ENCODE assay signal across 8 cellular contexts in genomic region chr19:11797491-11797890, GRCh38. TPM values are rescaled to one million over a fixed set of nuclear protein-coding genes. Genes with fewer than 3 reads are reported as not detected.
A peak's percentile ranks its signal among the peaks of the same experiment; 100 is the strongest.
DNase-seq lines count a peak whose midpoint lies in the region; ATAC-seq and TF ChIP-seq lines count a peak whose summit lies in the region.

No MANE protein-coding gene starts in this region.

- no peak overlapping the region for H3K4me2 ChIP-seq in KMS-11
- peak overlapping the region; percentile 70 for H3K4me2 ChIP-seq in fibroblast of lung (ENCODE audit: extremely low read depth, insufficient read depth, low read length)

- TF ChIP-seq CTCF in KMS-11 (conservative IDR thresholded peaks at IDR 0.05; ENCODE audit: low read depth, low read length) (peak; percentile 59), fibroblast of lung (conservative IDR thresholded peaks at IDR 0.05 in 1 of 2, IDR thresholded peaks at IDR 0.05 in 1 of 2; ENCODE audit: low read depth in 1 of 2, low read length in 2 of 2) (peak; percentile 83 to 85)

- H3K27ac Mint-ChIP-seq in naive thymus-derived CD4-positive, alpha-beta T cell, result peak overlapping the region in 7 of 9 donors; percentile 12 to 94 (median 84)
- no peak overlapping the region for H3K27ac Mint-ChIP-seq in stimulated activated effector memory CD8-positive, alpha-beta T cell treated with anti-CD3 and anti-CD28 coated beads, Interleukin-12 subunit alpha, Interleukin-12 subunit beta, amount 100 ng/mL, for 72 hours

- POLR2A ChIA-PET in naive thymus-derived CD4-positive, alpha-beta T cell (lab: Charles Lee), result interaction anchor here (0.7 to 2.0 kb wide), 10 partner anchors 14 to 191 kb away, joined by 3 to 12 read pairs (median 6); partner anchors contain the start of genes ZNF440, ZNF441, ZNF700 and ZNF763

- peaks cover 14 to 28% (median 20%) of the 10 kb centered on the region in 7 donors for H3K4me1 Mint-ChIP-seq in naive thymus-derived CD4-positive, alpha-beta T cell
- peaks cover 15% of the 10 kb centered on the region for H3K4me1 Mint-ChIP-seq in stimulated activated effector memory CD8-positive, alpha-beta T cell treated with anti-CD3 and anti-CD28 coated beads, Interleukin-12 subunit alpha, Interleukin-12 subunit beta, amount 100 ng/mL, for 72 hours

- no peak overlapping the region for H3K4me3 ChIP-seq in KMS-11 (IDR thresholded peaks at IDR 0.05; ENCODE audit: insufficient read depth, low read depth, low read length)
- peak overlapping the region in 1 of 4 experiments; percentile 83 for H3K4me3 ChIP-seq in fibroblast of lung (replicated peaks in 1 of 4; ENCODE audit: control extremely low read depth in 1 of 4, insufficient read depth in 1 of 4, low read depth in 3 of 4, low read length in 4 of 4)
- H3K4me3 ChIP-seq in naive thymus-derived CD4-positive, alpha-beta T cell (ENCODE audit: low read length), result peak overlapping the region; percentile 71

- H3K27me3 ChIP-seq in KMS-11 (ENCODE audit: insufficient read depth, low read depth) (no peaks in the 10 kb centered on the region), fibroblast of lung (ENCODE audit: control insufficient read depth, insufficient read depth, low read length) (no peaks in the 10 kb centered on the region)
- no peaks in the 10 kb centered on the region for H3K27me3 ChIP-seq in naive thymus-derived CD4-positive, alpha-beta T cell (ENCODE audit: control insufficient read depth in 2 of 2, insufficient read depth in 2 of 2, low read length in 2 of 2)

- intact Hi-C loops in naive thymus-derived CD4-positive, alpha-beta T cell (cut with micrococcal nuclease), result loop anchor here (1.0 to 10.0 kb wide), 8 partner anchors 59 to 867 kb away; partner anchors contain the start of genes ZNF823 (in 2 of the 2), MAN2B1 (in 1 of the 2) and WDR83 (in 1 of the 2)

- H2AFZ ChIP-seq in KMS-11 (ENCODE audit: low read depth), result no peak overlapping the region
- H2AFZ ChIP-seq in fibroblast of lung (ENCODE audit: low read length), result no peak overlapping the region

- H3K36me3 Mint-ChIP-seq in naive thymus-derived CD4-positive, alpha-beta T cell, result peaks cover 0 to 9% (median 3%) of the 10 kb centered on the region in 5 donors
- H3K36me3 Mint-ChIP-seq in stimulated activated effector memory CD8-positive, alpha-beta T cell treated with anti-CD3 and anti-CD28 coated beads, Interleukin-12 subunit alpha, Interleukin-12 subunit beta, amount 100 ng/mL, for 72 hours, result no peaks in the 10 kb centered on the region

- CTCF ChIA-PET in naive thymus-derived CD4-positive, alpha-beta T cell (lab: Charles Lee), result interaction anchor here (0.6 to 6.1 kb wide), 26 partner anchors 16 to 1394 kb away, joined by 3 to 54 read pairs (median 4); partner anchors contain the start of genes ZNF20, ZNF440, ZNF490 and ZNF700

- H4K20me1 ChIP-seq in KMS-11 (ENCODE audit: insufficient read depth), result no peaks in the 10 kb centered on the region
- no peaks in the 10 kb centered on the region for H4K20me1 ChIP-seq in fibroblast of lung (ENCODE audit: control insufficient read depth, extremely low read depth, insufficient read depth, low read length)

- no peaks in the 10 kb centered on the region for H3K27me3 Mint-ChIP-seq in naive thymus-derived CD4-positive, alpha-beta T cell

- DNase-seq in activated gamma-delta T cell treated with Interleukin-2 at 50 U/mL for 16 hours (peak; percentile 77), activated gamma-delta T cell (lab: John Stamatoyannopoulos, UW) (no peak), activated T-helper 1 cell treated with Interleukin-2 at 50 U/mL for 16 hours (ENCODE audit: low read depth) (peak; percentile 51), fibroblast of lung (ENCODE audit: low read depth in 2 of 2) (peak; percentile 69 to 90)
- DNase-seq in naive thymus-derived CD4-positive, alpha-beta T cell, result peak; percentile 46 to 85 (median 81)
- peak; percentile 53 to 85 for DNase-seq in stimulated activated effector memory CD8-positive, alpha-beta T cell treated with anti-CD3 and anti-CD28 coated beads, Interleukin-12 subunit alpha, Interleukin-12 subunit beta, amount 100 ng/mL, for 72 hours (ENCODE audit: low spot score in 2 of 2)

- H3K9me3 Mint-ChIP-seq in naive thymus-derived CD4-positive, alpha-beta T cell, result peaks cover 0 to 17% (median 7%) of the 10 kb centered on the region in 11 donors
- H3K9me3 Mint-ChIP-seq in stimulated activated effector memory CD8-positive, alpha-beta T cell treated with anti-CD3 and anti-CD28 coated beads, Interleukin-12 subunit alpha, Interleukin-12 subunit beta, amount 100 ng/mL, for 72 hours, result peaks cover 7% of the 10 kb centered on the region

- H3K36me3 ChIP-seq in KMS-11 (ENCODE audit: insufficient read depth), result no peaks in the 10 kb centered on the region
- no peaks in the 10 kb centered on the region for H3K36me3 ChIP-seq in fibroblast of lung (ENCODE audit: control insufficient read depth, insufficient read depth, low read length)
- no peaks in the 10 kb centered on the region for H3K36me3 ChIP-seq in naive thymus-derived CD4-positive, alpha-beta T cell (ENCODE audit: control insufficient read depth in 2 of 3, insufficient read depth in 3 of 3, low read length in 3 of 3)

- H3K27ac ChIP-seq in KMS-11 (no peak overlapping the region), fibroblast of lung (ENCODE audit: insufficient read depth, low read length) (no peak overlapping the region)
- H3K27ac ChIP-seq in naive thymus-derived CD4-positive, alpha-beta T cell (ENCODE audit: low read depth, low read length), result no peak overlapping the region

- H3K4me1 ChIP-seq in KMS-11 (ENCODE audit: low read depth, poor library complexity, severe bottlenecking) (no peaks in the 10 kb centered on the region), fibroblast of lung (ENCODE audit: control insufficient read depth, extremely low read depth, insufficient read depth, low read length) (peaks cover 4% of the 10 kb centered on the region)
- H3K4me1 ChIP-seq in naive thymus-derived CD4-positive, alpha-beta T cell (ENCODE audit: control insufficient read depth in 2 of 2, insufficient read depth in 2 of 2, low read length in 2 of 2), result peaks cover 8 to 12% of the 10 kb centered on the region in 2 donors

- ATAC-seq in naive thymus-derived CD4-positive, alpha-beta T cell, result peak; percentile 83
- peak; percentile 76 for ATAC-seq in stimulated activated effector memory CD8-positive, alpha-beta T cell treated with anti-CD3 and anti-CD28 coated beads, Interleukin-12 subunit alpha, Interleukin-12 subunit beta, amount 100 ng/mL, for 72 hours

- H3K9ac ChIP-seq in KMS-11 (no peak overlapping the region), fibroblast of lung (ENCODE audit: insufficient read depth, low read length) (no peak overlapping the region)

- H3K4me3 Mint-ChIP-seq in naive thymus-derived CD4-positive, alpha-beta T cell, result peak overlapping the region; percentile 82 to 95 (median 92)
- peak overlapping the region; percentile 74 for H3K4me3 Mint-ChIP-seq in stimulated activated effector memory CD8-positive, alpha-beta T cell treated with anti-CD3 and anti-CD28 coated beads, Interleukin-12 subunit alpha, Interleukin-12 subunit beta, amount 100 ng/mL, for 72 hours

- H3K79me2 ChIP-seq in KMS-11 (ENCODE audit: insufficient read depth, low read depth) (no peaks in the 10 kb centered on the region), fibroblast of lung (ENCODE audit: control insufficient read depth, insufficient read depth, low read length) (no peaks in the 10 kb centered on the region)

- H3K9me3 ChIP-seq in fibroblast of lung (ENCODE audit: control insufficient read depth, insufficient read depth, low read depth, low read length), result no peaks in the 10 kb centered on the region
- H3K9me3 ChIP-seq in naive thymus-derived CD4-positive, alpha-beta T cell (ENCODE audit: control insufficient read depth in 2 of 3, low read length in 3 of 3), result no peaks in the 10 kb centered on the region

RNA-seq across cellular contexts. Expression of gene ZNF491, which starts 0.8 kb away (rescaled TPM):
- polyA plus RNA-seq in PFSK-1 (2012; ENCODE audit: insufficient read length, low read depth), result 0.21 TPM
- 3.3 and 5.8 TPM in 2 replicates for total RNA-seq in fibroblast of lung
- 1.2 and 1.7 TPM in 2 replicates for polyA plus RNA-seq in fibroblast of lung
- polyA plus RNA-seq in fibroblast of lung (2012), result 1.0 and 1.4 TPM in 2 replicates
- 0.19 TPM in 1 of 2 replicates, not detected in the other for polyA minus RNA-seq in fibroblast of lung (ENCODE audit: low replicate concordance)
- total RNA-seq in naive thymus-derived CD4-positive, alpha-beta T cell, result 1 to 10 TPM in 4 of 5 experiments, under 1 TPM in 1; 0.92 to 6.1 (median 1.9) TPM
- polyA plus RNA-seq in naive thymus-derived CD4-positive, alpha-beta T cell, result under 1 TPM; 0.44 to 0.52 TPM

RNA-seq across cellular contexts. Expression of gene ZNF440, which starts 16.6 kb away (rescaled TPM):
- polyA plus RNA-seq in PFSK-1 (2012; ENCODE audit: insufficient read length, low read depth), result 1.2 TPM
- 6.9 and 11.1 TPM in 2 replicates for total RNA-seq in fibroblast of lung
- polyA plus RNA-seq in fibroblast of lung, result 3.7 and 4.6 TPM in 2 replicates
- 3.6 and 4.1 TPM in 2 replicates for polyA plus RNA-seq in fibroblast of lung (2012)
- polyA minus RNA-seq in fibroblast of lung (ENCODE audit: low replicate concordance), result 0.27 and 3.0 TPM in 2 replicates
- total RNA-seq in naive thymus-derived CD4-positive, alpha-beta T cell, result 10 to 100 TPM; 10.4 to 19.5 (median 16.0) TPM
- polyA plus RNA-seq in naive thymus-derived CD4-positive, alpha-beta T cell, result 1 to 10 TPM; 2.1 to 5.5 TPM

RNA-seq across cellular contexts. Expression of gene ZNF441, which starts 30.7 kb away (rescaled TPM):
- 0.50 TPM for polyA plus RNA-seq in PFSK-1 (2012; ENCODE audit: insufficient read length, low read depth)
- 11.8 and 21.1 TPM in 2 replicates for total RNA-seq in fibroblast of lung
- 3.2 and 5.4 TPM in 2 replicates for polyA plus RNA-seq in fibroblast of lung
- 2.1 and 3.5 TPM in 2 replicates for polyA plus RNA-seq in fibroblast of lung (2012)
- polyA minus RNA-seq in fibroblast of lung (ENCODE audit: low replicate concordance), result 0.93 and 1.5 TPM in 2 replicates
- total RNA-seq in naive thymus-derived CD4-positive, alpha-beta T cell, result 10 to 100 TPM in 2 of 5 experiments, 1 to 10 TPM in 3; 3.9 to 23.8 (median 7.1) TPM
- polyA plus RNA-seq in naive thymus-derived CD4-positive, alpha-beta T cell, result 1 to 10 TPM; 6.6 to 6.8 TPM

RNA-seq across cellular contexts. Expression of gene ZNF439, which starts 51.0 kb away (rescaled TPM):
- not detected for polyA plus RNA-seq in PFSK-1 (2012; ENCODE audit: insufficient read length, low read depth)
- 4.9 and 9.4 TPM in 2 replicates for total RNA-seq in fibroblast of lung
- polyA plus RNA-seq in fibroblast of lung, result 3.1 and 3.8 TPM in 2 replicates
- 1.6 and 2.8 TPM in 2 replicates for polyA plus RNA-seq in fibroblast of lung (2012)
- polyA minus RNA-seq in fibroblast of lung (ENCODE audit: low replicate concordance), result 0.37 and 0.51 TPM in 2 replicates
- total RNA-seq in naive thymus-derived CD4-positive, alpha-beta T cell, result 10 to 100 TPM in 4 of 5 experiments, 1 to 10 TPM in 1; 5.6 to 22.5 (median 14.1) TPM
- 1 to 10 TPM; 4.7 to 6.1 TPM for polyA plus RNA-seq in naive thymus-derived CD4-positive, alpha-beta T cell

RNA-seq across cellular contexts. Expression of gene ZNF823, which starts 58.7 kb away (rescaled TPM):
- 1.2 TPM for polyA plus RNA-seq in PFSK-1 (2012; ENCODE audit: insufficient read length, low read depth)
- 4.9 and 5.3 TPM in 2 replicates for total RNA-seq in fibroblast of lung
- polyA plus RNA-seq in fibroblast of lung, result 3.3 and 3.4 TPM in 2 replicates
- polyA plus RNA-seq in fibroblast of lung (2012), result 1.9 and 2.0 TPM in 2 replicates
- polyA minus RNA-seq in fibroblast of lung (ENCODE audit: low replicate concordance), result 2.2 and 2.3 TPM in 2 replicates
- total RNA-seq in naive thymus-derived CD4-positive, alpha-beta T cell, result 1 to 10 TPM; 1.8 to 6.8 (median 2.8) TPM
- polyA plus RNA-seq in naive thymus-derived CD4-positive, alpha-beta T cell, result 1 to 10 TPM; 3.7 to 3.8 TPM
